Comparison of ENCODE assay signal across 15 cellular contexts in genomic region chr4:68748181-68748981, GRCh38.
DNase-seq lines count a peak whose midpoint lies in the region; ATAC-seq, FAIRE-seq and TF ChIP-seq lines count a peak whose summit lies in the region.
"Had no signal": no experiment of that assay in that cellular context is flagged by ENCODE, and none has a peak within 500 bp of the region (broad histone marks: within the 10 kb centered on the region; RNA-seq: fewer than 3 reads in every experiment).

No MANE protein-coding gene starts in this region.

- H2AFZ ChIP-seq in H9 (ENCODE audit: low read length) (no peak overlapping the region), endothelial cell of umbilical vein (ENCODE audit: low read depth, low read length) (no peak overlapping the region)

- WGBS in H9 (ENCODE audit: extremely low coverage, insufficient read length, low lambda C conversion rate), result no CpG with 5 or more reads among the region's 8 CpGs
- WGBS in esophagus squamous epithelium, 2 donors, result 28 to 30% methylated on average over 8 of the region's 8 CpGs

- no peak overlapping the region for H3K27ac Mint-ChIP-seq in H9
- H3K27ac Mint-ChIP-seq: CD4-positive, alpha-beta memory T cell had no signal

- no peak overlapping the region for H2BK120ac ChIP-seq in H9 (ENCODE audit: low read depth, low read length, poor library complexity, severe bottlenecking)

- no peak overlapping the region for H4K5ac ChIP-seq in H9 (ENCODE audit: insufficient read length, low read depth, low read length)

- no peak overlapping the region for H3K4ac ChIP-seq in H9 (ENCODE audit: low read depth, low read length)

- no peak overlapping the region for H2BK5ac ChIP-seq in H9 (ENCODE audit: insufficient read length, low read length)

- H3K14ac ChIP-seq in H9 (ENCODE audit: insufficient read depth, low read length), result no peak overlapping the region

- H3K27me3 Mint-ChIP-seq in H9 (ENCODE audit: low read depth), result no peaks in the 10 kb centered on the region
- H3K27me3 Mint-ChIP-seq: CD4-positive, alpha-beta memory T cell; central memory CD8-positive, alpha-beta T cell had no signal

- no peaks in the 10 kb centered on the region for H3K27me3 ChIP-seq in H9 (ENCODE audit: insufficient read depth, low read length)
- no peaks in the 10 kb centered on the region for H3K27me3 ChIP-seq in endothelial cell of umbilical vein (ENCODE audit: control insufficient read depth in 2 of 2, insufficient read depth in 2 of 2, low read length in 2 of 2)
- no peaks in the 10 kb centered on the region for H3K27me3 ChIP-seq in esophagus squamous epithelium
- H3K27me3 ChIP-seq in ascending aorta, result no peaks in the 10 kb centered on the region

- H3K79me2 ChIP-seq in H9 (ENCODE audit: insufficient read depth, low read length) (no peaks in the 10 kb centered on the region), endothelial cell of umbilical vein (ENCODE audit: control insufficient read depth, insufficient read depth, low read length) (no peaks in the 10 kb centered on the region)

- no peak overlapping the region for H4K8ac ChIP-seq in H9 (replicated peaks; ENCODE audit: insufficient read length, low read depth, low read length)

- H3K23ac ChIP-seq in H9 (ENCODE audit: insufficient read length, low read depth, low read length), result peak overlapping the region; percentile 23

- POLR2A ChIA-PET in endothelial cell of umbilical vein (lab: Charles Lee), result no interaction called here

- no peaks in the 10 kb centered on the region for H3K23me2 ChIP-seq in H9 (ENCODE audit: insufficient read length, low read depth, low read length, poor library complexity, severe bottlenecking)

- H3K27ac ChIP-seq in H9 (ENCODE audit: insufficient read length, low read depth, low read length) (no peak overlapping the region), endothelial cell of umbilical vein (ENCODE audit: insufficient read depth, low read depth, low read length) (no peak overlapping the region), esophagus squamous epithelium (no peak overlapping the region), ascending aorta (no peak overlapping the region)

- no peak overlapping the region for H3K18ac ChIP-seq in H9 (ENCODE audit: insufficient read length, low read depth, low read length)

- no peak overlapping the region for H3K4me3 Mint-ChIP-seq in H9
- H3K4me3 Mint-ChIP-seq: CD4-positive, alpha-beta memory T cell; central memory CD8-positive, alpha-beta T cell had no signal

- no peaks in the 10 kb centered on the region for H3K9me3 Mint-ChIP-seq in H9

- no peak overlapping the region for H2AK5ac ChIP-seq in H9 (ENCODE audit: insufficient read length, low read length)

- H4K20me1 ChIP-seq in H9 (ENCODE audit: control insufficient read depth, insufficient read depth, insufficient read length) (no peaks in the 10 kb centered on the region), endothelial cell of umbilical vein (replicated peaks; ENCODE audit: control insufficient read depth, extremely low read depth, insufficient read depth, low read length) (no peaks in the 10 kb centered on the region)

- DNase-seq in H9, result no peak
- peak; percentile 29 for DNase-seq in LoVo (ENCODE audit: low spot score)
- DNase-seq in endothelial cell of umbilical vein (ENCODE audit: low read depth, low spot score), result peak; percentile 17
- DNase-seq in renal cortical epithelial cell (ENCODE audit: low read depth), result peak; percentile 96
- DNase-seq in GM19240 (ENCODE audit: insufficient read length, low spot score), result no peak
- no peak for DNase-seq in esophagus squamous epithelium (lab: John Stamatoyannopoulos, UW)
- no peak for DNase-seq in ascending aorta (ENCODE audit: low spot score in 2 of 2)
- DNase-seq: activated naive CD4-positive, alpha-beta T cell treated with Interleukin-2 at 50 U/mL for 16 hours; CD4-positive, alpha-beta memory T cell; GF-D8; NCI-H1105; NCI-H345; RPMI8226 had no signal

- H2BK12ac ChIP-seq in H9 (ENCODE audit: insufficient read length, low read depth, low read length), result no peak overlapping the region

- CTCF ChIA-PET in endothelial cell of umbilical vein (lab: Charles Lee), result no interaction called here

- no peak overlapping the region for H2BK15ac ChIP-seq in H9 (ENCODE audit: low read depth, low read length)

- H3K4me1 Mint-ChIP-seq in H9, result no peaks in the 10 kb centered on the region
- H3K4me1 Mint-ChIP-seq: CD4-positive, alpha-beta memory T cell; central memory CD8-positive, alpha-beta T cell had no signal

- H3T11ph ChIP-seq in H9 (ENCODE audit: low read length), result no peak overlapping the region

- no peaks in the 10 kb centered on the region for H3K79me1 ChIP-seq in H9 (ENCODE audit: insufficient read depth, low read depth, low read length, poor library complexity, severe bottlenecking)

- H3K4me2 ChIP-seq in H9 (ENCODE audit: insufficient read depth, insufficient read length, low read length), result no peak overlapping the region
- no peak overlapping the region for H3K4me2 ChIP-seq in endothelial cell of umbilical vein (ENCODE audit: insufficient read depth, low read length)

- no peak overlapping the region for H4K91ac ChIP-seq in H9 (ENCODE audit: insufficient read length, low read depth, low read length)

- H2BK20ac ChIP-seq in H9 (ENCODE audit: low read depth, low read length, poor library complexity, severe bottlenecking), result no peak overlapping the region

- H3K4me3 ChIP-seq in endothelial cell of umbilical vein (replicated peaks in 1 of 3; ENCODE audit: insufficient read depth in 1 of 3, low read depth in 1 of 3, low read length in 3 of 3), result no peak overlapping the region
- no peak overlapping the region for H3K4me3 ChIP-seq in esophagus squamous epithelium
- H3K4me3 ChIP-seq in ascending aorta, result no peak overlapping the region

- no peak for TF ChIP-seq CTCF in H9 (conservative IDR thresholded peaks at IDR 0.05)
- TF ChIP-seq CTCF in endothelial cell of umbilical vein (IDR thresholded peaks at IDR 0.05; ENCODE audit: extremely low read depth in 1 of 2, insufficient read depth in 1 of 2, low read depth in 1 of 2, low read length in 2 of 2), result no peak
- no peak for TF ChIP-seq CTCF in esophagus squamous epithelium (IDR thresholded peaks at IDR 0.05)
- TF ChIP-seq CTCF in ascending aorta (IDR thresholded peaks at IDR 0.05), result no peak

- no peak overlapping the region for H3K56ac ChIP-seq in H9 (ENCODE audit: insufficient read length, low read depth, low read length)

- intact Hi-C loops in endothelial cell of umbilical vein (cut with micrococcal nuclease) (no loop called here), esophagus squamous epithelium (cut with DNase I) (no loop called here), ascending aorta (cut with DNase I) (no loop called here)

- H3K9me3 ChIP-seq in H9 (ENCODE audit: control insufficient read depth, low read depth, low read length) (no peaks in the 10 kb centered on the region), endothelial cell of umbilical vein (replicated peaks; ENCODE audit: control insufficient read depth, insufficient read depth, low read length) (peaks cover 3% of the 10 kb centered on the region), esophagus squamous epithelium (no peaks in the 10 kb centered on the region), ascending aorta (no peaks in the 10 kb centered on the region)

- H3K4me1 ChIP-seq in H9 (ENCODE audit: insufficient read depth, low read length) (no peaks in the 10 kb centered on the region), endothelial cell of umbilical vein (ENCODE audit: control insufficient read depth, extremely low read depth, insufficient read depth, low read length) (no peaks in the 10 kb centered on the region), esophagus squamous epithelium (no peaks in the 10 kb centered on the region), ascending aorta (no peaks in the 10 kb centered on the region)

- no peak overlapping the region for H3K9ac ChIP-seq in H9 (ENCODE audit: extremely low read depth, insufficient read length, low read length)
- H3K9ac ChIP-seq in endothelial cell of umbilical vein (replicated peaks; ENCODE audit: extremely low read depth, insufficient read depth, low read length), result no peak overlapping the region

- H3K36me3 Mint-ChIP-seq in H9 (ENCODE audit: insufficient read depth in 1 of 3, low read depth in 3 of 3), result no peaks in the 10 kb centered on the region; a peak in 1 of 7 replicates
- H3K36me3 Mint-ChIP-seq: CD4-positive, alpha-beta memory T cell had no signal

- dilution Hi-C loops in endothelial cell of umbilical vein (cut with MboI; ENCODE audit: extremely low pct_ligation_motif_present, low sequenced_read_pairs), result no loop called here

- no peak for FAIRE-seq in endothelial cell of umbilical vein (lab: Jason Lieb, UNC)

- BruUV-seq in endothelial cell of umbilical vein (replicated peaks; lab: Mats Ljungman, UMichigan), result no TSS peak

- no peaks in the 10 kb centered on the region for H3K36me3 ChIP-seq in endothelial cell of umbilical vein (ENCODE audit: control insufficient read depth in 2 of 2, extremely low read depth in 1 of 2, insufficient read depth in 2 of 2, low read length in 2 of 2)
- H3K36me3 ChIP-seq in esophagus squamous epithelium, result no peaks in the 10 kb centered on the region
- H3K36me3 ChIP-seq in ascending aorta, result no peaks in the 10 kb centered on the region

- ATAC-seq in GM21367 (IDR thresholded peaks at IDR 0.05; ENCODE audit: unreplicated experiment), result no peak

- TF ChIP-seq POLR2A in endothelial cell of umbilical vein (IDR thresholded peaks at IDR 0.05; ENCODE audit: low read depth, low read length), result no peak
- TF ChIP-seq POLR2A in esophagus squamous epithelium (IDR thresholded peaks at IDR 0.05), result no peak

- no peaks in the 10 kb centered on the region for H3K9me1 ChIP-seq in endothelial cell of umbilical vein (replicated peaks; ENCODE audit: control insufficient read depth, extremely low read depth, insufficient read depth, low read length)

TF ChIP-seq in endothelial cell of umbilical vein, 7 proteins besides CTCF, POLR2A, EP300 and RAD21:
- TF ChIP-seq EZH2 (IDR thresholded peaks at IDR 0.05; ENCODE audit: borderline replicate concordance, low read depth, low read length, severe bottlenecking) (no peak), JUN (IDR thresholded peaks at IDR 0.05; ENCODE audit: borderline replicate concordance, insufficient read depth, insufficient read length, low read depth) (no peak), POLR2AphosphoS5 (IDR thresholded peaks at IDR 0.05; ENCODE audit: insufficient read depth, low read depth, low read length) (no peak), MAX (IDR thresholded peaks at IDR 0.05; ENCODE audit: insufficient read depth, insufficient read length) (no peak), FOS (IDR thresholded peaks at IDR 0.05; ENCODE audit: borderline replicate concordance, insufficient read depth, low read length) (no peak), MYC (IDR thresholded peaks at IDR 0.05; ENCODE audit: low read depth, low read length) (no peak), GATA2 (IDR thresholded peaks at IDR 0.05; ENCODE audit: insufficient read depth, insufficient read length, low read depth, low read length) (no peak)
TF ChIP-seq in endothelial cell of umbilical vein: peak in this region for 0.

Comparison
In these comparisons a context has a peak if more than half of its experiments do, and no peak if none do; other contexts are left out.
1. DNase-seq: peak in LoVo (single experiment), endothelial cell of umbilical vein (single experiment) and renal cortical epithelial cell (single experiment); none in H9 (single experiment), GM19240 (single experiment), esophagus squamous epithelium (single experiment) and ascending aorta (0 of 2).